Comparison of ENCODE assay signal across 11 cellular contexts in the genomic region with DNA sequence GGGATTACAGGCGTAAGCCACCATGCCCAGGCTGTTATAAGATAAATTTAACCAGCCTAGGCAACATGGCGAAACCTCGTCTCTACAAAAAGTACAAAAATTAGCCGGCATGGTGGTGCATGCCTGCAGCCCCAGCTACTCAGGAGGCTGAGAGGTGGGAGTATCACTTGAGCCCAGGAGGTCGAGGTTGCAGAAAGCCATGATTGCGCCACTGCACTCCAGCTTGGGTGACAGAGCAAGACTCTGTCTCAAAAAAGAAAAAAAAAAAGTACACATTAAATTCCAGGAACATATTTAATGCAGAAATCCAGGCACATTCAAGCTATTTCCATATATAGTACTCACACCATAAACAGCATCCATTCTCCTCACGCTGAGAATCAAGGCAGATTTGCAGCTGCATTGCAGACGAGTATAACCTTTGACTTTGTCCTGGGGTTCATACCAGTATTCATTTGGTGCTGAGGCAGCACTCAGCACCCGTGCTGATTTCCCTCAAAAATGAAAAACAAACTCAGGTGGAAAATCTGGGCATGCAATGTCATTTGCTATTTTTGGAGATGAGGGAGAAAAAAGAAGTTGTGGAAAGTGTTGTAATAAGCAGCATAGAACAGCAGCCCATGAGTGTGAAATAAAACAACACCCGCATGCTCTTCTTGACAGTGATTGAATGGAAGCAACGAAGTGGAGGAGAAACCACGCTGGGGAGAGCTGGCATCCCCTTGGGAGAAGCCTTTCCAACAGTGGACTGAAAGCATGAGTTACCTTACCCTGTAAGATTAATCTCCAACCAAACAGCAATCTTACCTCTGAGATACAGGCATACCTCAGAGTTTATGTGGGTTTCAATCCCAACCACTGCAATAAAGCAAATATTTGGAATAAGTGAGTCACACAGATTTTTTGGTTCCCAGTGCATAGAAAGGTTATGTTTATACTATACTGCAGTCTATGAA. TPM values are rescaled to one million over a fixed set of nuclear protein-coding genes. Genes with fewer than 3 reads are reported as not detected.
DNase-seq lines count a peak whose midpoint lies in the region; ATAC-seq, FAIRE-seq and TF ChIP-seq lines count a peak whose summit lies in the region.
"Had no signal": no experiment of that assay in that cellular context is flagged by ENCODE, and none has a peak within 500 bp of the region (broad histone marks: within the 10 kb centered on the region; RNA-seq: fewer than 3 reads in every experiment).

No MANE protein-coding gene starts in this region.

- H3K9me3 Mint-ChIP-seq in activated T-helper 17 cell treated with anti-CD3 and anti-CD28 coated beads, Interleukin-2, amount 50 U/mL, for 72 hours: no peaks in the 10 kb centered on the region
- H3K9me3 Mint-ChIP-seq: dendritic cell treated with granulocyte-macrophage colony-stimulating factor and Interleukin-4, amounts not matched to agents 40 ng/mL and 50 ng/mL, for 4 days had no signal

- BruUV-seq in HepG2 (replicated peaks; lab: Mats Ljungman, UMichigan): no TSS peak

- no peak for TF ChIP-seq POLR2A in HepG2 (IDR thresholded peaks at IDR 0.05; ENCODE audit: insufficient read depth in 1 of 2, low read depth in 2 of 2, low read length in 2 of 2)

- H3K9ac ChIP-seq in HepG2 (ENCODE audit: insufficient read depth, low read depth, low read length): no peak overlapping the region

- peak; percentile 81 for ATAC-seq in activated T-helper 17 cell treated with anti-CD3 and anti-CD28 coated beads, Interleukin-2, amount 50 U/mL, for 72 hours (replicated peaks)
- peak; percentile 57 for ATAC-seq in HepG2
- no peak for ATAC-seq in GM19023 (IDR thresholded peaks at IDR 0.05; ENCODE audit: unreplicated experiment)

- peak overlapping the region; percentile 45 for H3K27ac Mint-ChIP-seq in activated T-helper 17 cell treated with anti-CD3 and anti-CD28 coated beads, Interleukin-2, amount 50 U/mL, for 72 hours
- H3K27ac Mint-ChIP-seq: dendritic cell treated with granulocyte-macrophage colony-stimulating factor and Interleukin-4, amounts not matched to agents 40 ng/mL and 50 ng/mL, for 4 days had no signal

- in situ Hi-C loops in ACHN (cut with HindIII; ENCODE audit: low pct_ligation_motif_present, low pct_unique_long_range_greater_than_20kb, low sequenced_read_pairs): loop anchor here (5.0 kb wide), 1 partner anchor 133 kb away; no protein-coding TSS in a partner anchor
- in situ Hi-C loops in HepG2 (cut with HindIII; ENCODE audit: extremely low pct_ligation_motif_present, low pct_unique_long_range_greater_than_20kb): no loop called here

- H2AFZ ChIP-seq in HepG2 (ENCODE audit: low read length): no peak overlapping the region

- POLR2A ChIA-PET in HepG2 (lab: Yijun Ruan, JAX): interaction anchor here (1.1 kb wide), 1 partner anchor 52 kb away, joined by 5 read pairs; the partner anchor contains the start of gene AAK1

- H3K27me3 ChIP-seq in HepG2 (ENCODE audit: control insufficient read depth in 1 of 2, insufficient read depth in 2 of 2, low read length in 2 of 2): peaks cover 1 to 9% of the 10 kb centered on the region in 2 experiments; a peak in 3 of 5 replicates
- H3K27me3 ChIP-seq: MG63 had no signal

- intact Hi-C loops in HepG2 (cut with micrococcal nuclease; ENCODE audit: unreplicated experiment): no loop called here

- DNase-seq in ACHN (peak; percentile 83), GF-D8 (lab: John Stamatoyannopoulos, UW) (peak; percentile 75), HepG2 (ENCODE audit: low spot score) (peak; percentile 77), NK-92 (lab: John Stamatoyannopoulos, UW; ENCODE audit: unreplicated experiment) (no peak), germinal center (ENCODE audit: low spot score) (no peak), Kasumi-1 (lab: John Stamatoyannopoulos, UW) (no peak)
- DNase-seq: GOT3, MG63 had no signal

- TF ChIP-seq CTCF in HepG2 (CRISPR knock-in tag; IDR thresholded peaks at IDR 0.05): no peak

- no peak for TF ChIP-seq RAD21 in HepG2 (CRISPR knock-in tag; IDR thresholded peaks at IDR 0.05)

- no peaks in the 10 kb centered on the region for H3K9me3 ChIP-seq in HepG2 (ENCODE audit: low read length)
- H3K9me3 ChIP-seq: MG63 had no signal

- WGBS in HepG2 (ENCODE audit: low lambda C conversion rate): 16% methylated on average over 12 of the region's 12 CpGs

- H3K4me3 Mint-ChIP-seq in activated T-helper 17 cell treated with anti-CD3 and anti-CD28 coated beads, Interleukin-2, amount 50 U/mL, for 72 hours: peak overlapping the region; percentile 62
- H3K4me3 Mint-ChIP-seq: dendritic cell treated with granulocyte-macrophage colony-stimulating factor and Interleukin-4, amounts not matched to agents 40 ng/mL and 50 ng/mL, for 4 days had no signal

- H3K36me3 Mint-ChIP-seq in activated T-helper 17 cell treated with anti-CD3 and anti-CD28 coated beads, Interleukin-2, amount 50 U/mL, for 72 hours (ENCODE audit: low read depth): no peaks in the 10 kb centered on the region

- no peak overlapping the region for H3K27ac ChIP-seq in HepG2 (ENCODE audit: extremely low read length, insufficient read depth, low read length)

- H4K20me1 ChIP-seq in HepG2 (ENCODE audit: insufficient read depth, low read length): no peaks in the 10 kb centered on the region

- FAIRE-seq in HepG2 (lab: Jason Lieb, UNC): no peak

- TF ChIP-seq EP300 in HepG2 (IDR thresholded peaks at IDR 0.05; ENCODE audit: low read depth in 2 of 2, low read length in 2 of 2) (no peak), HepG2 (CRISPR knock-in tag; IDR thresholded peaks at IDR 0.05; ENCODE audit: borderline replicate concordance) (no peak)

- no peaks in the 10 kb centered on the region for H3K27me3 Mint-ChIP-seq in activated T-helper 17 cell treated with anti-CD3 and anti-CD28 coated beads, Interleukin-2, amount 50 U/mL, for 72 hours
- H3K27me3 Mint-ChIP-seq: dendritic cell treated with granulocyte-macrophage colony-stimulating factor and Interleukin-4, amounts not matched to agents 40 ng/mL and 50 ng/mL, for 4 days had no signal

- peaks cover 40% of the 10 kb centered on the region for H3K4me1 ChIP-seq in HepG2 (ENCODE audit: insufficient read depth, low read length)

- peaks cover 39% of the 10 kb centered on the region for H3K4me1 Mint-ChIP-seq in activated T-helper 17 cell treated with anti-CD3 and anti-CD28 coated beads, Interleukin-2, amount 50 U/mL, for 72 hours

- CTCF ChIA-PET in HepG2 (lab: Yijun Ruan, JAX; ENCODE audit: low intra/inter-chr PET ratio, low total read pairs): no interaction called here

- no peaks in the 10 kb centered on the region for H3K36me3 ChIP-seq in HepG2 (replicated peaks in 1 of 2; ENCODE audit: control insufficient read depth in 1 of 2, insufficient read depth in 2 of 2, low read length in 2 of 2)
- H3K36me3 ChIP-seq: MG63 had no signal

- no peak overlapping the region for H3K4me3 ChIP-seq in HepG2 (replicated peaks in 1 of 3; ENCODE audit: insufficient read depth in 1 of 3, low read depth in 2 of 3, low read length in 3 of 3)
- H3K4me3 ChIP-seq: MG63 had no signal

- H3K79me2 ChIP-seq in HepG2 (ENCODE audit: insufficient read depth, low read length): no peaks in the 10 kb centered on the region

- H3K4me2 ChIP-seq in HepG2 (ENCODE audit: low read depth, low read length): peak overlapping the region; percentile 2; the same call in 1 of the 2 replicates

RNA-seq across cellular contexts. Expression of gene ANXA4, which starts 46.8 kb away (rescaled TPM):
- total RNA-seq in activated T-helper 17 cell treated with anti-CD3 and anti-CD28 coated beads, Interleukin-2, amount 50 U/mL, for 72 hours: 10 to 100 TPM; 31.5 to 33.0 TPM
- 155 and 237 TPM in 2 replicates for total RNA-seq in HepG2 (2016; rRNA removed; fragmentation: Illumina TruSeq; extraction: Trizol)
- 17.9 and 22.8 TPM in 2 replicates for total RNA-seq in HepG2 (2016; cell fraction: cytosol; rRNA removed; fragmentation: Illumina TruSeq; extraction: Trizol; ENCODE audit: low read depth)
- 161 and 233 TPM in 2 replicates for total RNA-seq in HepG2 (2016; cell fraction: insoluble cytoplasmic fraction; rRNA removed; fragmentation: Illumina TruSeq; extraction: Trizol)
- 40.1 and 41.9 TPM in 2 replicates for total RNA-seq in HepG2 (2016; cell fraction: membrane; rRNA removed; fragmentation: Illumina TruSeq; extraction: Trizol)
- total RNA-seq in HepG2 (2016; cell fraction: nucleus; rRNA removed; fragmentation: Illumina TruSeq; extraction: Trizol): 65.6 and 74.7 TPM in 2 replicates
- polyA plus RNA-seq in HepG2 (2011; rRNA removed): 147 and 168 TPM in 2 replicates
- polyA plus RNA-seq in HepG2 (2011; cell fraction: cytosol; rRNA removed): 87.5 and 190 TPM in 2 replicates
- polyA plus RNA-seq in HepG2 (2011; cell fraction: nucleus; rRNA removed): 143 and 171 TPM in 2 replicates
- 61.9 and 99.0 TPM in 2 replicates for polyA plus RNA-seq in HepG2 (2012)
- 31.6 and 32.5 TPM in 2 replicates for polyA plus RNA-seq in HepG2 (2016; cell fraction: cytosol; fragmentation: Illumina TruSeq; extraction: Trizol; ENCODE audit: low read depth)
- 346 and 367 TPM in 2 replicates for polyA plus RNA-seq in HepG2 (2016; cell fraction: insoluble cytoplasmic fraction; fragmentation: Illumina TruSeq; extraction: Trizol; ENCODE audit: low read depth)
- polyA plus RNA-seq in HepG2 (2016; cell fraction: membrane; fragmentation: Illumina TruSeq; extraction: Trizol; ENCODE audit: low read depth): 39.4 and 42.7 TPM in 2 replicates
- 146 and 162 TPM in 2 replicates for polyA plus RNA-seq in HepG2 (2016; cell fraction: nucleus; fragmentation: Illumina TruSeq; extraction: Trizol; ENCODE audit: insufficient read depth, low read depth)
- 48.3 and 195 TPM in 2 replicates for polyA minus RNA-seq in HepG2 (2011; rRNA and poly(A)+ RNA removed; ENCODE audit: low replicate concordance)
- 90.7 and 108 TPM in 2 replicates for polyA minus RNA-seq in HepG2 (2011; cell fraction: cytosol; rRNA and poly(A)+ RNA removed)
- 70.5 and 74.0 TPM in 2 replicates for polyA minus RNA-seq in HepG2 (2011; cell fraction: nucleus; rRNA and poly(A)+ RNA removed)

RNA-seq across cellular contexts. Expression of gene AAK1, which starts 51.6 kb away (rescaled TPM):
- 100 to 1,000 TPM in 1 of 2 donors, 10 to 100 TPM in 1; 94.3 to 203 TPM for total RNA-seq in activated T-helper 17 cell treated with anti-CD3 and anti-CD28 coated beads, Interleukin-2, amount 50 U/mL, for 72 hours
- total RNA-seq in HepG2 (2016; rRNA removed; fragmentation: Illumina TruSeq; extraction: Trizol): 10.3 and 15.2 TPM in 2 replicates
- 2.4 and 3.1 TPM in 2 replicates for total RNA-seq in HepG2 (2016; cell fraction: cytosol; rRNA removed; fragmentation: Illumina TruSeq; extraction: Trizol; ENCODE audit: low read depth)
- total RNA-seq in HepG2 (2016; cell fraction: insoluble cytoplasmic fraction; rRNA removed; fragmentation: Illumina TruSeq; extraction: Trizol): 9.4 and 12.9 TPM in 2 replicates
- 7.2 and 7.6 TPM in 2 replicates for total RNA-seq in HepG2 (2016; cell fraction: membrane; rRNA removed; fragmentation: Illumina TruSeq; extraction: Trizol)
- 20.2 and 27.8 TPM in 2 replicates for total RNA-seq in HepG2 (2016; cell fraction: nucleus; rRNA removed; fragmentation: Illumina TruSeq; extraction: Trizol)
- 9.4 and 9.8 TPM in 2 replicates for polyA plus RNA-seq in HepG2 (2011; rRNA removed)
- polyA plus RNA-seq in HepG2 (2011; cell fraction: cytosol; rRNA removed): 4.3 and 6.0 TPM in 2 replicates
- 13.6 and 15.8 TPM in 2 replicates for polyA plus RNA-seq in HepG2 (2011; cell fraction: nucleus; rRNA removed)
- 7.2 and 9.5 TPM in 2 replicates for polyA plus RNA-seq in HepG2 (2012)
- polyA plus RNA-seq in HepG2 (2016; cell fraction: cytosol; fragmentation: Illumina TruSeq; extraction: Trizol; ENCODE audit: low read depth): 0.59 and 1.3 TPM in 2 replicates
- 7.3 and 8.6 TPM in 2 replicates for polyA plus RNA-seq in HepG2 (2016; cell fraction: insoluble cytoplasmic fraction; fragmentation: Illumina TruSeq; extraction: Trizol; ENCODE audit: low read depth)
- polyA plus RNA-seq in HepG2 (2016; cell fraction: membrane; fragmentation: Illumina TruSeq; extraction: Trizol; ENCODE audit: low read depth): 1.5 and 1.9 TPM in 2 replicates
- 14.2 and 15.4 TPM in 2 replicates for polyA plus RNA-seq in HepG2 (2016; cell fraction: nucleus; fragmentation: Illumina TruSeq; extraction: Trizol; ENCODE audit: insufficient read depth, low read depth)
- polyA minus RNA-seq in HepG2 (2011; rRNA and poly(A)+ RNA removed; ENCODE audit: low replicate concordance): 8.6 and 11.3 TPM in 2 replicates
- polyA minus RNA-seq in HepG2 (2011; cell fraction: cytosol; rRNA and poly(A)+ RNA removed): 17.2 and 18.3 TPM in 2 replicates
- polyA minus RNA-seq in HepG2 (2011; cell fraction: nucleus; rRNA and poly(A)+ RNA removed): 41.1 and 50.6 TPM in 2 replicates

Comparison
In these comparisons a context has a peak if more than half of its experiments do, and no peak if none do; other contexts are left out.
1. DNase-seq: peak in ACHN (single experiment), GF-D8 (single experiment) and HepG2 (single experiment); none in NK-92 (single experiment), germinal center (single experiment) and Kasumi-1 (0 of 2).